10 cellular contexts compared by ENCODE assay signal in genomic region chr5:138663009-138663408, GRCh38.
DNase-seq lines count a peak whose midpoint lies in the region; ATAC-seq and TF ChIP-seq lines count a peak whose summit lies in the region.
"Had no signal": no experiment of that assay in that cellular context is flagged by ENCODE, and none has a peak within 500 bp of the region (broad histone marks: within the 10 kb centered on the region; RNA-seq: fewer than 3 reads in every experiment).

No MANE protein-coding gene starts in this region.

- no peak overlapping the region for H2BK15ac ChIP-seq in mesenchymal stem cell (ENCODE audit: low read depth, poor library complexity, severe bottlenecking)

- no peaks in the 10 kb centered on the region for H3K9me3 ChIP-seq in DOHH2 (ENCODE audit: control insufficient read depth, insufficient read depth, low read length)
- H3K9me3 ChIP-seq in Karpas-422 (ENCODE audit: low read length): no peaks in the 10 kb centered on the region
- H3K9me3 ChIP-seq in WERI-Rb-1 (ENCODE audit: severe bottlenecking): no peaks in the 10 kb centered on the region
- H3K9me3 ChIP-seq in mesenchymal stem cell (ENCODE audit: control insufficient read depth, low read length): no peaks in the 10 kb centered on the region
- H3K9me3 ChIP-seq: ascending aorta had no signal

- H3K9me3 Mint-ChIP-seq in memory B cell (no peaks in the 10 kb centered on the region), osteocyte (ENCODE audit: unreplicated experiment) (no peaks in the 10 kb centered on the region)

- H3K4me3 Mint-ChIP-seq in memory B cell (no peak overlapping the region), osteocyte (ENCODE audit: unreplicated experiment) (no peak overlapping the region)

- no peaks in the 10 kb centered on the region for H3K79me1 ChIP-seq in mesenchymal stem cell (replicated peaks; ENCODE audit: low read length, poor library complexity, severe bottlenecking)

- H3K79me2 ChIP-seq in DOHH2 (ENCODE audit: control insufficient read depth, low read length) (no peaks in the 10 kb centered on the region), Karpas-422 (ENCODE audit: low read length) (no peaks in the 10 kb centered on the region)

- H3K27me3 Mint-ChIP-seq in memory B cell (peaks cover 9% of the 10 kb centered on the region), osteocyte (ENCODE audit: unreplicated experiment) (no peaks in the 10 kb centered on the region)

- H2AFZ ChIP-seq in Karpas-422 (ENCODE audit: low read length): peak overlapping the region; percentile 40; the same call in 1 of the 2 replicates
- H2AFZ ChIP-seq in mesenchymal stem cell (ENCODE audit: low read depth, low read length): no peak overlapping the region

- H4K8ac ChIP-seq in mesenchymal stem cell (ENCODE audit: low read length): no peak overlapping the region

- H2BK12ac ChIP-seq in mesenchymal stem cell (ENCODE audit: low read length in 2 of 2): no peak overlapping the region

- H3K9ac ChIP-seq in Karpas-422 (ENCODE audit: low read length) (peak overlapping the region; percentile 41), mesenchymal stem cell (ENCODE audit: low read length) (no peak overlapping the region)
- H3K9ac ChIP-seq: KMS-11 had no signal

- H3K27ac ChIP-seq in DOHH2 (ENCODE audit: low read depth, low read length) (no peak overlapping the region), Karpas-422 (ENCODE audit: low read length) (peak overlapping the region; percentile 38), WERI-Rb-1 (peak overlapping the region; percentile 92), mesenchymal stem cell (ENCODE audit: low read length, poor library complexity, severe bottlenecking) (no peak overlapping the region)
- H3K27ac ChIP-seq: ascending aorta, KMS-11 had no signal

- H3K4me2 ChIP-seq in DOHH2 (ENCODE audit: low read length): peak overlapping the region; percentile 21
- peak overlapping the region; percentile 64 for H3K4me2 ChIP-seq in Karpas-422 (ENCODE audit: low read depth, low read length, poor library complexity, severe bottlenecking)
- no peak overlapping the region for H3K4me2 ChIP-seq in mesenchymal stem cell (ENCODE audit: low read length, poor library complexity, severe bottlenecking)
- H3K4me2 ChIP-seq: KMS-11 had no signal

- 84% methylated on average over 5 of the region's 5 CpGs for WGBS in mesenchymal stem cell

- H3K9me2 ChIP-seq in DOHH2 (replicated peaks; ENCODE audit: control insufficient read depth, low read length): no peaks in the 10 kb centered on the region
- no peaks in the 10 kb centered on the region for H3K9me2 ChIP-seq in Karpas-422 (replicated peaks; ENCODE audit: insufficient read depth, low read length)

- H3K36me3 Mint-ChIP-seq in memory B cell: no peaks in the 10 kb centered on the region
- H3K36me3 Mint-ChIP-seq in osteocyte (ENCODE audit: unreplicated experiment): no peaks in the 10 kb centered on the region

- peak; percentile 89 for DNase-seq in Karpas-422
- DNase-seq in WERI-Rb-1: no peak
- peak; percentile 40 to 61 for DNase-seq in memory B cell (ENCODE audit: low spot score in 2 of 2)
- no peak for DNase-seq in osteocyte (ENCODE audit: extremely low spot score, unreplicated experiment)
- no peak for DNase-seq in NCI-H1417 (lab: John Stamatoyannopoulos, UW)
- DNase-seq in mesenchymal stem cell: no peak
- DNase-seq in glomerular visceral epithelial cell (ENCODE audit: extremely low spot score): no peak

- H4K20me1 ChIP-seq in DOHH2 (ENCODE audit: control insufficient read depth, insufficient read depth, low read depth, low read length) (no peaks in the 10 kb centered on the region), Karpas-422 (ENCODE audit: insufficient read depth, low read depth, low read length) (no peaks in the 10 kb centered on the region)

- peaks cover 31% of the 10 kb centered on the region for H3K4me1 ChIP-seq in DOHH2 (ENCODE audit: control insufficient read depth, low read length)
- H3K4me1 ChIP-seq in Karpas-422 (ENCODE audit: low read length): peaks cover 18% of the 10 kb centered on the region
- peaks cover 6% of the 10 kb centered on the region for H3K4me1 ChIP-seq in mesenchymal stem cell (ENCODE audit: control insufficient read depth, insufficient read depth, low read depth, low read length)
- H3K4me1 ChIP-seq: ascending aorta had no signal

- H3K23ac ChIP-seq in mesenchymal stem cell (ENCODE audit: low read length in 2 of 2): no peak overlapping the region

- no peak overlapping the region for H2BK5ac ChIP-seq in mesenchymal stem cell (ENCODE audit: low read depth, low read length, poor library complexity, severe bottlenecking)

- H3K4me3 ChIP-seq in DOHH2 (ENCODE audit: low read length) (no peak overlapping the region), Karpas-422 (ENCODE audit: low read length) (peak overlapping the region; percentile 26; the same call in 1 of the 2 replicates), WERI-Rb-1 (ENCODE audit: low read depth, low read length) (no peak overlapping the region), mesenchymal stem cell (ENCODE audit: insufficient read depth in 1 of 2, low read depth in 1 of 2, low read length in 2 of 2) (no peak overlapping the region)
- H3K4me3 ChIP-seq: ascending aorta had no signal

- no peak overlapping the region for H3K4ac ChIP-seq in mesenchymal stem cell (ENCODE audit: low read depth in 1 of 2, low read length in 2 of 2)

- no peaks in the 10 kb centered on the region for H3K36me3 ChIP-seq in DOHH2 (ENCODE audit: control insufficient read depth, low read length)
- H3K36me3 ChIP-seq in Karpas-422 (ENCODE audit: insufficient read depth, low read length): no peaks in the 10 kb centered on the region
- no peaks in the 10 kb centered on the region for H3K36me3 ChIP-seq in WERI-Rb-1
- no peaks in the 10 kb centered on the region for H3K36me3 ChIP-seq in mesenchymal stem cell (ENCODE audit: control insufficient read depth in 1 of 2, insufficient read depth in 2 of 2, low read depth in 1 of 2, low read length in 2 of 2)
- H3K36me3 ChIP-seq: ascending aorta had no signal

- H3K4me1 Mint-ChIP-seq in memory B cell (peaks cover 18% of the 10 kb centered on the region), osteocyte (ENCODE audit: unreplicated experiment) (peaks cover 12% of the 10 kb centered on the region)

- TF ChIP-seq CTCF in DOHH2 (IDR thresholded peaks at IDR 0.05; ENCODE audit: low read depth, low read length, poor library complexity, severe bottlenecking): no peak
- TF ChIP-seq CTCF in WERI-Rb-1 (IDR thresholded peaks at IDR 0.05; ENCODE audit: low read depth, low read length): no peak
- no peak for TF ChIP-seq CTCF in osteocyte (IDR thresholded peaks at IDR 0.05)

- no peak overlapping the region for H4K91ac ChIP-seq in mesenchymal stem cell (ENCODE audit: low read length)

- ATAC-seq in memory B cell (ENCODE audit: low read depth): peak; percentile 94

- H2BK120ac ChIP-seq in mesenchymal stem cell (ENCODE audit: low read depth, low read length): no peak overlapping the region

- no peak overlapping the region for H2AK5ac ChIP-seq in mesenchymal stem cell (ENCODE audit: low read length, severe bottlenecking)

- no peak overlapping the region for H3K18ac ChIP-seq in mesenchymal stem cell (ENCODE audit: low read depth in 1 of 2, low read length in 2 of 2)

- H3K27me3 ChIP-seq in DOHH2 (ENCODE audit: control insufficient read depth, low read length) (peaks cover 14% of the 10 kb centered on the region), Karpas-422 (ENCODE audit: low read length) (no peaks in the 10 kb centered on the region), WERI-Rb-1 (ENCODE audit: insufficient read depth, low read depth, severe bottlenecking) (no peaks in the 10 kb centered on the region), mesenchymal stem cell (ENCODE audit: control insufficient read depth in 1 of 2, insufficient read depth in 1 of 2, low read length in 2 of 2) (peaks cover 5 to 16% of the 10 kb centered on the region in 2 experiments)
- H3K27me3 ChIP-seq: ascending aorta had no signal

- H3K27ac Mint-ChIP-seq in memory B cell (no peak overlapping the region), osteocyte (ENCODE audit: unreplicated experiment) (no peak overlapping the region)

- no peaks in the 10 kb centered on the region for H3F3A ChIP-seq in DOHH2 (ENCODE audit: control insufficient read depth, insufficient read depth)

- H3K14ac ChIP-seq in mesenchymal stem cell (ENCODE audit: low read length in 2 of 2): no peak overlapping the region

Comparison
In these comparisons a context has a peak if more than half of its experiments do, and no peak if none do; other contexts are left out.
1. H3K27ac ChIP-seq: peak in Karpas-422 (single experiment) and WERI-Rb-1 (single experiment); none in DOHH2 (single experiment) and mesenchymal stem cell (single experiment).
2. DNase-seq: peak in Karpas-422 (single experiment) and memory B cell (2 of 2); none in WERI-Rb-1 (single experiment), osteocyte (single experiment), NCI-H1417 (0 of 3), mesenchymal stem cell (single experiment) and glomerular visceral epithelial cell (single experiment).